31 cellular contexts compared by ENCODE assay signal in the genomic region with DNA sequence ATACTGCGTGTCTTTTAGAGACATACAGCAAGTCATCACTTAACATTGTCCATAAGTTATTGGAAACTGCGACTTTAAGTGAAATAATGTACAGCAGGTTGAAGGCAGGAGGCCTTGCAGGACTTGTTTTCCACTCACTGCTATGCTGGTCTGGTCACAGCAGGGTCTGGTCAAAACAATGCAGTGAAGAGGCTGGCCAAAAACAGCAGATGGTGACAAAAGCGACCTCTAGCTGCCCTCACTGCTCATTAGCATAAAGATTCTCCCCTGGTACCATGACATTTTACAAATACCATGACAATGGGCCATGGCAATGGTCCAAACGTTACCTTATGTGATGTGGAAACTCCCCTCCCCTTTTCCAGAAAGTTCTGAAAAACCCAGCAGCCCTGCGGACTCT.
DNase-seq lines count a peak whose midpoint lies in the region; ATAC-seq and TF ChIP-seq lines count a peak whose summit lies in the region.
"Had no signal": no experiment of that assay in that cellular context is flagged by ENCODE, and none has a peak within 500 bp of the region (broad histone marks: within the 10 kb centered on the region; RNA-seq: fewer than 3 reads in every experiment).

No MANE protein-coding gene starts in this region.

- H4K5ac ChIP-seq in mesendoderm (ENCODE audit: low read length): no peak overlapping the region

- no peak overlapping the region for H4K8ac ChIP-seq in mesendoderm (ENCODE audit: low read depth, low read length)

- H3K4ac ChIP-seq in mesendoderm (ENCODE audit: low read depth, low read length): no peak overlapping the region

- TF ChIP-seq CTCF in WTC11 (IDR thresholded peaks at IDR 0.05): no peak

- WGBS in mesendoderm (ENCODE audit: extremely low coverage, insufficient coverage, low lambda C conversion rate): no CpG with 5 or more reads among the region's 5 CpGs

- no peak overlapping the region for H3K27ac Mint-ChIP-seq in WTC11
- H3K27ac Mint-ChIP-seq: B cell; CD8-positive, alpha-beta T cell; HFFc6 had no signal

- H3K36me3 Mint-ChIP-seq in WTC11: no peaks in the 10 kb centered on the region
- H3K36me3 Mint-ChIP-seq: CD8-positive, alpha-beta T cell had no signal

- no peak overlapping the region for H3K27ac ChIP-seq in mesendoderm (ENCODE audit: low read depth, low read length)
- H3K27ac ChIP-seq: 22Rv1, C4-2B, GM23248, Peyer's patch, SK-N-MC had no signal

- in situ Hi-C loops in G401 (cut with HindIII; ENCODE audit: low sequenced_read_pairs): no loop called here

- H3K4me3 Mint-ChIP-seq in WTC11: no peak overlapping the region
- H3K4me3 Mint-ChIP-seq: B cell; CD8-positive, alpha-beta T cell; HFFc6 had no signal

- H3K79me1 ChIP-seq in mesendoderm (ENCODE audit: low read length): no peaks in the 10 kb centered on the region

- H3K56ac ChIP-seq in mesendoderm (ENCODE audit: low read length): no peak overlapping the region

- H3K4me3 ChIP-seq in mesendoderm (ENCODE audit: low read length): no peak overlapping the region
- H3K4me3 ChIP-seq: GM23248, HAP-1, K562, Peyer's patch, SK-N-MC had no signal

- H2BK120ac ChIP-seq in mesendoderm (ENCODE audit: low read depth, low read length): no peak overlapping the region

- peak; percentile 47 for ATAC-seq in WTC11
- ATAC-seq: CD8-positive, alpha-beta T cell; HepG2; K562 had no signal

- H3K9ac ChIP-seq in mesendoderm (ENCODE audit: low read length): no peak overlapping the region
- H3K9ac ChIP-seq: GM23248 had no signal

- no peak overlapping the region for H2BK15ac ChIP-seq in mesendoderm (replicated peaks; ENCODE audit: low read depth)

- H3K79me2 ChIP-seq in mesendoderm (ENCODE audit: control insufficient read depth, insufficient read depth, low read length): no peaks in the 10 kb centered on the region

- no peak overlapping the region for H2BK5ac ChIP-seq in mesendoderm (ENCODE audit: low read length)

- peaks cover 8% of the 10 kb centered on the region; the same call in 1 of the 2 replicates for H3K9me3 Mint-ChIP-seq in WTC11

- peak; percentile 12 for DNase-seq in DMS 273 (lab: John Stamatoyannopoulos, UW; ENCODE audit: unreplicated experiment)
- DNase-seq in DMS 273 treated with DMSO at 0.1 percent for 48 hours (lab: John Stamatoyannopoulos, UW): no peak
- DNase-seq in WTC11 (ENCODE audit: low spot score): no peak
- DNase-seq in mesendoderm: peak; percentile 11
- DNase-seq in G401 (ENCODE audit: low spot score): no peak
- DNase-seq in stimulated activated CD4-positive, alpha-beta T cell treated with anti-CD3 and anti-CD28 coated beads, Interleukin-2, amount 100 ng/mL, for 48 hours: no peak
- no peak for DNase-seq in NCI-H1092 (lab: John Stamatoyannopoulos, UW)
- DNase-seq: Caco-2; CD8-positive, alpha-beta T cell; DMS153; GM23248; HFFc6; Kasumi-1; MV-4-11; NCI-H1417; NCI-H1694 treated with DMSO at 0.1 percent for 48 hours; NCI-H2081 treated with DMSO at 0.1 percent for 48 hours; NCI-H2171; NCI-H345; NCI-H510A treated with DMSO at 0.1 percent for 48 hours; NCI-H82; OCI-M1; Peyer's patch; SIG-M5 had no signal

- CTCF ChIA-PET in WTC11 (lab: Charles Lee): no interaction called here

- H3K4me2 ChIP-seq in mesendoderm (ENCODE audit: low read length): no peak overlapping the region

- POLR2A ChIA-PET in WTC11 (lab: Charles Lee): no interaction called here

- no peaks in the 10 kb centered on the region for H3K36me3 ChIP-seq in mesendoderm (ENCODE audit: control insufficient read depth, insufficient read depth, low read length)
- H3K36me3 ChIP-seq: HAP-1, Peyer's patch had no signal

- no peak overlapping the region for H3K18ac ChIP-seq in mesendoderm (ENCODE audit: low read length)

- H3K4me1 Mint-ChIP-seq in WTC11: no peaks in the 10 kb centered on the region; the same call in 1 of the 2 replicates
- H3K4me1 Mint-ChIP-seq: B cell had no signal

- H3K4me1 ChIP-seq in mesendoderm (ENCODE audit: control insufficient read depth, low read depth, low read length): no peaks in the 10 kb centered on the region
- H3K4me1 ChIP-seq: Caco-2, HAP-1, Peyer's patch had no signal

- H2AK5ac ChIP-seq in mesendoderm (ENCODE audit: low read length): no peak overlapping the region

- H3K23ac ChIP-seq in mesendoderm (ENCODE audit: low read length): no peak overlapping the region

- H3K27me3 ChIP-seq in mesendoderm (ENCODE audit: insufficient read depth, low read length, poor library complexity): no peaks in the 10 kb centered on the region
- H3K27me3 ChIP-seq: Peyer's patch had no signal

- no peaks in the 10 kb centered on the region for H3K27me3 Mint-ChIP-seq in WTC11 (ENCODE audit: low read depth)
- H3K27me3 Mint-ChIP-seq: B cell had no signal

TF ChIP-seq in WTC11, 78 proteins besides CTCF, POLR2A, EP300 and RAD21:
- TF ChIP-seq ELF4 (CRISPR knock-in tag; IDR thresholded peaks at IDR 0.05; ENCODE audit: low read depth): no peak
TF ChIP-seq in WTC11: peak in this region for 0.

Comparison
In these comparisons a context has a peak if more than half of its experiments do, and no peak if none do; other contexts are left out.
1. DNase-seq: peak in DMS 273 (single experiment) and mesendoderm (single experiment); none in DMS 273 treated with DMSO at 0.1 percent for 48 hours (single experiment), WTC11 (single experiment), G401 (single experiment), stimulated activated CD4-positive, alpha-beta T cell treated with anti-CD3 and anti-CD28 coated beads, Interleukin-2, amount 100 ng/mL, for 48 hours (0 of 2) and NCI-H1092 (single experiment).